In genomic region chr1:12159826-12160225, GRCh38 we compare ENCODE assay signal across 12 cellular contexts. TPM values are rescaled to one million over a fixed set of nuclear protein-coding genes. Genes with fewer than 3 reads are reported as not detected.
DNase-seq lines count a peak whose midpoint lies in the region; ATAC-seq, FAIRE-seq and TF ChIP-seq lines count a peak whose summit lies in the region.
"Had no signal": no experiment of that assay in that cellular context is flagged by ENCODE, and none has a peak within 500 bp of the region (broad histone marks: within the 10 kb centered on the region; RNA-seq: fewer than 3 reads in every experiment).

No MANE protein-coding gene starts in this region.

- H4K20me1 ChIP-seq in K562 (replicated peaks; ENCODE audit: control insufficient read depth, insufficient read depth, low read length): peaks cover 17% of the 10 kb centered on the region

- H3K4me3 Mint-ChIP-seq in activated T-cell treated with anti-CD3 and anti-CD28 coated beads, Interleukin-2, amount 50 U/mL, for 24 hours: no peak overlapping the region
- H3K4me3 Mint-ChIP-seq in activated T-cell treated with anti-CD3 and anti-CD28 coated beads, Interleukin-2, amount 50 U/mL, for 72 hours: peak overlapping the region in 1 of 2 donors; percentile 18
- H3K4me3 Mint-ChIP-seq: nephron progenitor cell had no signal

- H3K4me1 Mint-ChIP-seq in activated T-cell treated with anti-CD3 and anti-CD28 coated beads, Interleukin-2, amount 50 U/mL, for 24 hours (ENCODE audit: low read depth): peaks cover 89% of the 10 kb centered on the region
- H3K4me1 Mint-ChIP-seq in activated T-cell treated with anti-CD3 and anti-CD28 coated beads, Interleukin-2, amount 50 U/mL, for 72 hours (ENCODE audit: low read depth): peaks cover 97% of the 10 kb centered on the region

- H3K27me3 ChIP-seq in RWPE2 (ENCODE audit: insufficient read depth, poor library complexity, severe bottlenecking): no peaks in the 10 kb centered on the region
- no peaks in the 10 kb centered on the region for H3K27me3 ChIP-seq in K562 (ENCODE audit: control insufficient read depth in 2 of 2, insufficient read depth in 2 of 2, low read length in 2 of 2)
- H3K27me3 ChIP-seq in spleen (replicated peaks in 1 of 7): no peaks in the 10 kb centered on the region

- no peaks in the 10 kb centered on the region for H3K27me3 Mint-ChIP-seq in activated T-cell treated with anti-CD3 and anti-CD28 coated beads, Interleukin-2, amount 50 U/mL, for 24 hours
- H3K27me3 Mint-ChIP-seq in activated T-cell treated with anti-CD3 and anti-CD28 coated beads, Interleukin-2, amount 50 U/mL, for 72 hours (ENCODE audit: low read depth): no peaks in the 10 kb centered on the region

- H2AFZ ChIP-seq in K562 (ENCODE audit: low read depth, low read length): no peak overlapping the region

- WGBS in K562 (ENCODE audit: insufficient coverage, low coverage, missing lambda C conversion rate): 79% methylated on average over 7 of the region's 7 CpGs
- 75 to 82% (median 79%) methylated on average over 7 of the region's 7 CpGs for WGBS in spleen, 5 donors

- no peaks in the 10 kb centered on the region for H3K79me2 ChIP-seq in K562 (ENCODE audit: control insufficient read depth, insufficient read depth, low read length)

- H3K9me1 ChIP-seq in K562 (ENCODE audit: control insufficient read depth, insufficient read depth, low read length): peaks cover 4% of the 10 kb centered on the region

- TF ChIP-seq EP300 in K562 (IDR thresholded peaks at IDR 0.05; ENCODE audit: low read length): no peak

- BruUV-seq in K562 (replicated peaks; lab: Mats Ljungman, UMichigan): no TSS peak

- H3K4me1 ChIP-seq in RWPE2 (ENCODE audit: insufficient read depth, poor library complexity, severe bottlenecking) (peaks cover 19% of the 10 kb centered on the region), K562 (replicated peaks in 1 of 2; ENCODE audit: control insufficient read depth in 2 of 2, insufficient read depth in 2 of 2, low read length in 2 of 2) (peaks cover 19 to 21% of the 10 kb centered on the region in 2 experiments), spleen (peaks cover 46 to 100% (median 82%) of the 10 kb centered on the region in 6 donors)

- DNase-seq in activated T-cell treated with anti-CD3 and anti-CD28 coated beads, Interleukin-2, amount 50 U/mL, for 24 hours: no peak
- no peak for DNase-seq in activated T-cell treated with anti-CD3 and anti-CD28 coated beads, Interleukin-2, amount 50 U/mL, for 72 hours
- DNase-seq in RWPE2 (ENCODE audit: low spot score): no peak
- no peak for DNase-seq in K562 (ENCODE audit: extremely low read depth in 1 of 4, low spot score in 3 of 4)
- DNase-seq in spleen: peak; percentile 80
- no peak for DNase-seq in GM19240 (ENCODE audit: insufficient read length, low spot score)
- no peak for DNase-seq in NCI-H69 (lab: John Stamatoyannopoulos, UW)
- DNase-seq: foreskin melanocyte, Karpas-422, NCI-H2171, nephron progenitor cell had no signal

- intact Hi-C loops in K562 (cut with micrococcal nuclease): loop anchor here (5.0 kb wide), 1 partner anchor 47 kb away; no protein-coding TSS in a partner anchor
- intact Hi-C loops in spleen (cut with DNase I; ENCODE audit: low total_unique reads): no loop called here

- TF ChIP-seq RAD21 in K562 (CRISPR knock-in tag; conservative IDR thresholded peaks at IDR 0.05 in 1 of 2, IDR thresholded peaks at IDR 0.05 in 1 of 2): no peak

- no peaks in the 10 kb centered on the region for H3K9me3 Mint-ChIP-seq in activated T-cell treated with anti-CD3 and anti-CD28 coated beads, Interleukin-2, amount 50 U/mL, for 24 hours
- peaks cover 0 to 1% of the 10 kb centered on the region in 2 donors for H3K9me3 Mint-ChIP-seq in activated T-cell treated with anti-CD3 and anti-CD28 coated beads, Interleukin-2, amount 50 U/mL, for 72 hours
- H3K9me3 Mint-ChIP-seq: nephron progenitor cell had no signal

- H3K36me3 ChIP-seq in RWPE2 (ENCODE audit: low read depth) (no peaks in the 10 kb centered on the region), K562 (ENCODE audit: control insufficient read depth, insufficient read depth, low read length) (no peaks in the 10 kb centered on the region), spleen (no peaks in the 10 kb centered on the region)

- no peak for FAIRE-seq in K562 (lab: Jason Lieb, UNC)

- H3K9ac ChIP-seq in K562 (ENCODE audit: insufficient read depth in 1 of 2, low read depth in 2 of 2, low read length in 2 of 2): no peak overlapping the region

- TF ChIP-seq POLR2A in K562 (conservative IDR thresholded peaks at IDR 0.05): no peak
- no peak for TF ChIP-seq POLR2A in spleen (IDR thresholded peaks at IDR 0.05)

- TF ChIP-seq CTCF in RWPE2 (IDR thresholded peaks at IDR 0.05; ENCODE audit: poor library complexity, severe bottlenecking): no peak
- TF ChIP-seq CTCF in K562 (IDR thresholded peaks at IDR 0.05 in 2 of 3, conservative IDR thresholded peaks at IDR 0.05 in 1 of 3; ENCODE audit: insufficient read depth in 2 of 3, low read depth in 1 of 3, low read length in 3 of 3): no peak
- TF ChIP-seq CTCF in spleen (IDR thresholded peaks at IDR 0.05 in 8 of 11, conservative IDR thresholded peaks at IDR 0.05 in 3 of 11): no peak

- H3K9me3 ChIP-seq in RWPE2 (ENCODE audit: severe bottlenecking) (no peaks in the 10 kb centered on the region), K562 (replicated peaks; ENCODE audit: control insufficient read depth, insufficient read depth, low read depth, low read length) (no peaks in the 10 kb centered on the region), spleen (no peaks in the 10 kb centered on the region)

- in situ Hi-C loops in K562 (cut with MboI): no loop called here

- H3K27ac Mint-ChIP-seq in activated T-cell treated with anti-CD3 and anti-CD28 coated beads, Interleukin-2, amount 50 U/mL, for 24 hours: peak overlapping the region; percentile 83
- H3K27ac Mint-ChIP-seq in activated T-cell treated with anti-CD3 and anti-CD28 coated beads, Interleukin-2, amount 50 U/mL, for 72 hours: no peak overlapping the region
- H3K27ac Mint-ChIP-seq: nephron progenitor cell had no signal

- CTCF ChIA-PET in K562 (lab: Yijun Ruan, JAX; ENCODE audit: low intra/inter-chr PET ratio): no interaction called here

- H3K4me2 ChIP-seq in K562 (ENCODE audit: insufficient read depth, low read length): no peak overlapping the region

- no peaks in the 10 kb centered on the region for H3K36me3 Mint-ChIP-seq in activated T-cell treated with anti-CD3 and anti-CD28 coated beads, Interleukin-2, amount 50 U/mL, for 24 hours (ENCODE audit: low read depth)
- H3K36me3 Mint-ChIP-seq in activated T-cell treated with anti-CD3 and anti-CD28 coated beads, Interleukin-2, amount 50 U/mL, for 72 hours (ENCODE audit: insufficient read depth in 2 of 2): peaks cover 1 to 2% of the 10 kb centered on the region in 2 donors

- POLR2A ChIA-PET in K562 (lab: Yijun Ruan, JAX): interaction anchor here (0.6 to 1.7 kb wide), 4 partner anchors 8 to 22 kb away, joined by 3 to 6 read pairs (median 4); no protein-coding TSS in a partner anchor

- H3K4me3 ChIP-seq in RWPE2 (ENCODE audit: severe bottlenecking) (no peak overlapping the region), K562 (no peak overlapping the region), spleen (no peak overlapping the region)

- no peak for ATAC-seq in activated T-cell treated with anti-CD3 and anti-CD28 coated beads, Interleukin-2, amount 50 U/mL, for 72 hours (replicated peaks in 1 of 2)
- ATAC-seq in RWPE2 (ENCODE audit: low read depth) (0 out of 3 replicates have a peak, but pooled peaks have one; percentile 34), K562 (no peak), GM18868 (IDR thresholded peaks at IDR 0.05; ENCODE audit: unreplicated experiment) (no peak)

- H3K27ac ChIP-seq in RWPE2 (ENCODE audit: poor library complexity, severe bottlenecking) (no peak overlapping the region), K562 (ENCODE audit: extremely low read depth, low read depth, low read length) (no peak overlapping the region), spleen (peak overlapping the region in 5 of 8 donors; percentile 89 to 99 (median 93))

TF ChIP-seq in K562, 482 proteins besides CTCF, POLR2A, EP300 and RAD21 (continues in another document):
- TF ChIP-seq HOMEZ (CRISPR knock-in tag; IDR thresholded peaks at IDR 0.05) (no peak), ZEB2 (IDR thresholded peaks at IDR 0.05) (peak; percentile 69), FOSL1 (tag; conservative IDR thresholded peaks at IDR 0.05) (0 out of 2 replicates have a peak, but pooled peaks have one; percentile 17)

RNA-seq across cellular contexts. Expression of gene TNFRSF1B, which starts 7.0 kb away (rescaled TPM):
- total RNA-seq in activated T-cell treated with anti-CD3 and anti-CD28 coated beads, Interleukin-2, amount 50 U/mL, for 72 hours: 100 to 1,000 TPM in 1 of 2 donors, 10 to 100 TPM in 1; 95.4 to 130 TPM
- 26.1 and 74.5 TPM in 2 replicates for total RNA-seq in K562 (2011; cell fraction: chromatin; rRNA removed; ENCODE audit: low replicate concordance)
- total RNA-seq in K562 (2011; cell fraction: nucleolus; rRNA removed): 83.4 and 97.6 TPM in 2 replicates
- total RNA-seq in K562 (2011; cell fraction: nucleoplasm; rRNA removed): 68.4 and 69.2 TPM in 2 replicates
- total RNA-seq in K562 (2014; rRNA removed) (40.8 and 54.1 TPM in 2 replicates), K562 (2014; rRNA removed; fragmentation: Illumina TruSeq; extraction: Trizol) (17.5 and 22.7 TPM in 2 replicates), K562 (2015; rRNA removed; fragmentation: Illumina TruSeq; extraction: Trizol) (21.7 and 23.1 TPM in 2 replicates), K562 (2021) (91.3 and 91.6 TPM in 2 replicates), spleen (100 to 1,000 TPM; 142 to 233 (median 183) TPM)
- polyA plus RNA-seq in K562 (2011; rRNA removed) (36.0 and 48.1 TPM in 2 replicates), K562 (2014; fragmentation: Illumina TruSeq; extraction: Trizol) (40.9 and 48.0 TPM in 2 replicates), K562 (2014; fragmentation: Nextera tagmentation; extraction: Ambion mirVana) (1 to 10 TPM; 8.8 to 9.0 TPM), K562 (2014; rRNA removed) (43.7 and 47.2 TPM in 2 replicates), spleen (10 to 100 TPM; 28.5 to 63.2 (median 36.8) TPM)
- 54.9 and 115 TPM in 2 replicates for polyA plus RNA-seq in K562 (2011; cell fraction: cytosol; rRNA removed)
- 12.4 and 19.5 TPM in 2 replicates for polyA plus RNA-seq in K562 (2011; cell fraction: nucleus; rRNA removed)
- 37.7 and 41.4 TPM in 2 replicates for polyA plus RNA-seq in K562 (2012)
- 19.0 and 26.6 TPM in 2 replicates for polyA minus RNA-seq in K562 (2011; rRNA and poly(A)+ RNA removed)
- 46.3 and 70.4 TPM in 2 replicates for polyA minus RNA-seq in K562 (2011; cell fraction: cytosol; rRNA and poly(A)+ RNA removed)
- polyA minus RNA-seq in K562 (2011; cell fraction: nucleus; rRNA and poly(A)+ RNA removed): 13.3 and 24.2 TPM in 2 replicates

Comparison
In these comparisons a context has a peak if more than half of its experiments do, and no peak if none do; other contexts are left out.
1. H3K27ac ChIP-seq: peak in spleen (5 of 8); none in RWPE2 (single experiment) and K562 (single experiment).